1 cellular context compared by ENCODE assay signal in the genomic region with DNA sequence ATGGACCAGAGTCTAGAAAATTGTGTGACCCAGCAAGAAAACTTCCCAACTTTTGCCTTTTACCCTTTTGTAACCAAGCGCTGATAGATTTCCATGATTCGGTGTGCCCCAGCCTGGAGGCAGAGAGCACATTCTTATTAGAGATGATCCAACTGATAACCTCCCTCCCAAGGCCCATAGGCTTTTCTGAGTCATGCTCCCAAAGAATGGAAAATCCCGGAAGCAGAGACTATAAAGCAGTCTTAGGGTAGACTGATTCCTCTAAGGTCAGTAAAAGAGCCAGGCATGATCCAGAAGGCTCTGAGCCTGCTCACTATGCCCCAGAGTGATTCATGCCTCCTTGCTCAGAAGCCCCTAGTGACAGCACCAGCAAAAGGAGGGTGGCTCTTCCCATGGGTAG.
TF ChIP-seq lines count a peak whose summit lies in the region.

No MANE protein-coding gene starts in this region.

TF ChIP-seq in SK-N-SH, 30 proteins besides CTCF, POLR2A, EP300 and RAD21 (continued from another document):
- TF ChIP-seq JUND (IDR thresholded peaks at IDR 0.05) (peak; percentile 85), RXRA (IDR thresholded peaks at IDR 0.05; ENCODE audit: borderline replicate concordance, low read depth) (peak; percentile 92; the same call in 1 of the 2 replicates), NRF1 (IDR thresholded peaks at IDR 0.05; ENCODE audit: low read depth, low read length) (no peak), EZH2phosphoT487 (IDR thresholded peaks at IDR 0.05; ENCODE audit: borderline replicate concordance, low read depth) (no peak), RFX5 (IDR thresholded peaks at IDR 0.05; ENCODE audit: low read length) (no peak), GATA2 (CRISPR knock-in tag; IDR thresholded peaks at IDR 0.05) (no peak), TEAD4 (IDR thresholded peaks at IDR 0.05; ENCODE audit: borderline replicate concordance, insufficient read depth) (peak; percentile 60; the same call in 1 of the 2 replicates), CHD2 (IDR thresholded peaks at IDR 0.05; ENCODE audit: low read length, partially characterized antibody) (no peak), GABPA (IDR thresholded peaks at IDR 0.05; ENCODE audit: low read depth) (peak; percentile 9; the same call in 1 of the 2 replicates), ELF1 (IDR thresholded peaks at IDR 0.05) (peak; percentile 91), RCOR1 (IDR thresholded peaks at IDR 0.05; ENCODE audit: low read length) (no peak), YY1 (IDR thresholded peaks at IDR 0.05; ENCODE audit: low read depth) (no peak), FOSL2 (IDR thresholded peaks at IDR 0.05; ENCODE audit: borderline replicate concordance, low read depth) (peak; percentile 91), SIN3A (IDR thresholded peaks at IDR 0.05; ENCODE audit: borderline replicate concordance, low read depth, low read length) (no peak), MEF2A (IDR thresholded peaks at IDR 0.05; ENCODE audit: borderline replicate concordance, low read depth) (peak; percentile 45; the same call in 1 of the 2 replicates), TCF12 (IDR thresholded peaks at IDR 0.05) (peak; percentile 75)
- TF ChIP-seq, protein P1, sequence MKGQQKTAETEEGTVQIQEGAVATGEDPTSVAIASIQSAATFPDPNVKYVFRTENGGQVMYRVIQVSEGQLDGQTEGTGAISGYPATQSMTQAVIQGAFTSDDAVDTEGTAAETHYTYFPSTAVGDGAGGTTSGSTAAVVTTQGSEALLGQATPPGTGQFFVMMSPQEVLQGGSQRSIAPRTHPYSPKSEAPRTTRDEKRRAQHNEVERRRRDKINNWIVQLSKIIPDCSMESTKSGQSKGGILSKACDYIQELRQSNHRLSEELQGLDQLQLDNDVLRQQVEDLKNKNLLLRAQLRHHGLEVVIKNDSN (IDR thresholded peaks at IDR 0.05; ENCODE audit: borderline replicate concordance, low read depth): 0 out of 2 replicates have a peak, but pooled peaks have one; percentile 6
- TF ChIP-seq, protein P2, sequence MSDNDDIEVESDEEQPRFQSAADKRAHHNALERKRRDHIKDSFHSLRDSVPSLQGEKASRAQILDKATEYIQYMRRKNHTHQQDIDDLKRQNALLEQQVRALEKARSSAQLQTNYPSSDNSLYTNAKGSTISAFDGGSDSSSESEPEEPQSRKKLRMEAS (IDR thresholded peaks at IDR 0.05; ENCODE audit: low read depth): peak; percentile 69
- TF ChIP-seq, protein P3, sequence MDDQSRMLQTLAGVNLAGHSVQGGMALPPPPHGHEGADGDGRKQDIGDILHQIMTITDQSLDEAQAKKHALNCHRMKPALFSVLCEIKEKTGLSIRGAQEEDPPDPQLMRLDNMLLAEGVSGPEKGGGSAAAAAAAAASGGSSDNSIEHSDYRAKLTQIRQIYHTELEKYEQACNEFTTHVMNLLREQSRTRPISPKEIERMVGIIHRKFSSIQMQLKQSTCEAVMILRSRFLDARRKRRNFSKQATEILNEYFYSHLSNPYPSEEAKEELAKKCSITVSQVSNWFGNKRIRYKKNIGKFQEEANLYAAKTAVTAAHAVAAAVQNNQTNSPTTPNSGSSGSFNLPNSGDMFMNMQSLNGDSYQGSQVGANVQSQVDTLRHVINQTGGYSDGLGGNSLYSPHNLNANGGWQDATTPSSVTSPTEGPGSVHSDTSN (IDR thresholded peaks at IDR 0.05): peak; percentile 64; the same call in 1 of the 2 replicates
- TF ChIP-seq, protein P4, sequence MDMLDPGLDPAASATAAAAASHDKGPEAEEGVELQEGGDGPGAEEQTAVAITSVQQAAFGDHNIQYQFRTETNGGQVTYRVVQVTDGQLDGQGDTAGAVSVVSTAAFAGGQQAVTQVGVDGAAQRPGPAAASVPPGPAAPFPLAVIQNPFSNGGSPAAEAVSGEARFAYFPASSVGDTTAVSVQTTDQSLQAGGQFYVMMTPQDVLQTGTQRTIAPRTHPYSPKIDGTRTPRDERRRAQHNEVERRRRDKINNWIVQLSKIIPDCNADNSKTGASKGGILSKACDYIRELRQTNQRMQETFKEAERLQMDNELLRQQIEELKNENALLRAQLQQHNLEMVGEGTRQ (IDR thresholded peaks at IDR 0.05; ENCODE audit: borderline replicate concordance, low read depth, low read length): no peak
